Comparison of ENCODE assay signal across 1 cellular context in the genomic region with DNA sequence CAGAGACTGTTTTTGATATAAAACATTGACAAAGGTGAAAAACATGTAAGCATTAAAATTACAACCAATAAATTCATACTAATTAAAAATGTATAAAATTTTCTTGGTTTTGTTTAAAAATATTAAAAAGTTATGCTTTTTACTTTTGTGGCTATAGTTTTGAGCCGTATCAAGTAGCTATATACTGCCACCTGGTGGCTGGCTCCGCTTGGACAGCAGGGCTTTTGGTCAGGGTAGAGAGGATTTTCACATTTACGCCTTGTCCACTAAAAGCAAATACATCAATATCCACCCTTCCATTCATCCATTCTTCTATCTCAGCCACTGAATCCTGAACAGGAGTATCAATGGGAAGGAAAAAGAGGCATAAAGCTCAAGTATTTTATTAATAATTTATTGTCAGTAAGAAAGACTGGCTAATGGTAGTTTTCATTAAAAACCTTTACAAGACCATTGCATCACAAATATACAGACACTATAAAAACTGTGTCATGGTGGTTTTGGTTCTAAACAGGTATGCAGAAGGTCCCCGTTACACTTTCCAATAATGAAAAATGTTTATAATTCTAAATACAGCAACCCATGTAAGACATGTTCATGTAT.
TF ChIP-seq lines count a peak whose summit lies in the region.

No MANE protein-coding gene starts in this region.

TF ChIP-seq in K562, 482 proteins besides CTCF, POLR2A, EP300 and RAD21:
- TF ChIP-seq, protein P1, sequence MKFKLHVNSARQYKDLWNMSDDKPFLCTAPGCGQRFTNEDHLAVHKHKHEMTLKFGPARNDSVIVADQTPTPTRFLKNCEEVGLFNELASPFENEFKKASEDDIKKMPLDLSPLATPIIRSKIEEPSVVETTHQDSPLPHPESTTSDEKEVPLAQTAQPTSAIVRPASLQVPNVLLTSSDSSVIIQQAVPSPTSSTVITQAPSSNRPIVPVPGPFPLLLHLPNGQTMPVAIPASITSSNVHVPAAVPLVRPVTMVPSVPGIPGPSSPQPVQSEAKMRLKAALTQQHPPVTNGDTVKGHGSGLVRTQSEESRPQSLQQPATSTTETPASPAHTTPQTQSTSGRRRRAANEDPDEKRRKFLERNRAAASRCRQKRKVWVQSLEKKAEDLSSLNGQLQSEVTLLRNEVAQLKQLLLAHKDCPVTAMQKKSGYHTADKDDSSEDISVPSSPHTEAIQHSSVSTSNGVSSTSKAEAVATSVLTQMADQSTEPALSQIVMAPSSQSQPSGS (CRISPR knock-in tag; IDR thresholded peaks at IDR 0.05): no peak
- no peak for TF ChIP-seq CAMTA2 (CRISPR knock-in tag; conservative IDR thresholded peaks at IDR 0.05)
- TF ChIP-seq FOXK1 (CRISPR knock-in tag; IDR thresholded peaks at IDR 0.05; ENCODE audit: borderline replicate concordance): no peak
- TF ChIP-seq GATAD2A (IDR thresholded peaks at IDR 0.05): no peak
- TF ChIP-seq TGIF2 (CRISPR knock-in tag; IDR thresholded peaks at IDR 0.05): no peak
- no peak for TF ChIP-seq WHSC1 (IDR thresholded peaks at IDR 0.05; ENCODE audit: low read length)
- TF ChIP-seq FIP1L1 (IDR thresholded peaks at IDR 0.05; ENCODE audit: low read depth, low read length, poor library complexity, severe bottlenecking): no peak
- TF ChIP-seq SMC3 (conservative IDR thresholded peaks at IDR 0.05; ENCODE audit: insufficient read depth, low read depth, low read length): peak; percentile 74
- TF ChIP-seq FOS (IDR thresholded peaks at IDR 0.05; ENCODE audit: extremely low read depth, insufficient read length): no peak
- no peak for TF ChIP-seq CCNT2 (IDR thresholded peaks at IDR 0.05; ENCODE audit: borderline replicate concordance, extremely low read depth, insufficient read length, low read depth, low read length)
- TF ChIP-seq KAT7 (CRISPR knock-in tag; IDR thresholded peaks at IDR 0.05; ENCODE audit: borderline replicate concordance): no peak
- TF ChIP-seq BMI1 (IDR thresholded peaks at IDR 0.05; ENCODE audit: low read length): no peak
- no peak for TF ChIP-seq MTA3 (IDR thresholded peaks at IDR 0.05; ENCODE audit: borderline replicate concordance)
- TF ChIP-seq SIN3A (IDR thresholded peaks at IDR 0.05; ENCODE audit: borderline replicate concordance in 2 of 2, control insufficient read depth in 1 of 2, low read depth in 2 of 2, low read length in 2 of 2): no peak
- TF ChIP-seq, protein P2, sequence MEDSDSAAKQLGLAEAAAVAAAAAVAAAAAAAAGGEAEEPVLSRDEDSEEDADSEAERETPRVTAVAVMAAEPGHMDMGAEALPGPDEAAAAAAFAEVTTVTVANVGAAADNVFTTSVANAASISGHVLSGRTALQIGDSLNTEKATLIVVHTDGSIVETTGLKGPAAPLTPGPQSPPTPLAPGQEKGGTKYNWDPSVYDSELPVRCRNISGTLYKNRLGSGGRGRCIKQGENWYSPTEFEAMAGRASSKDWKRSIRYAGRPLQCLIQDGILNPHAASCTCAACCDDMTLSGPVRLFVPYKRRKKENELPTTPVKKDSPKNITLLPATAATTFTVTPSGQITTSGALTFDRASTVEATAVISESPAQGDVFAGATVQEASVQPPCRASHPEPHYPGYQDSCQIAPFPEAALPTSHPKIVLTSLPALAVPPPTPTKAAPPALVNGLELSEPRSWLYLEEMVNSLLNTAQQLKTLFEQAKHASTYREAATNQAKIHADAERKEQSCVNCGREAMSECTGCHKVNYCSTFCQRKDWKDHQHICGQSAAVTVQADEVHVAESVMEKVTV (CRISPR knock-in tag; IDR thresholded peaks at IDR 0.05): peak; percentile 79
TF ChIP-seq in K562: peak in this region for 2.
